Comparison of ENCODE assay signal across 8 cellular contexts in genomic region chrX:48003758-48004457, GRCh38. TPM values are rescaled to one million over a fixed set of nuclear protein-coding genes. Genes with fewer than 3 reads are reported as not detected.
A peak's percentile ranks its signal among the peaks of the same experiment; 100 is the strongest.
DNase-seq lines count a peak whose midpoint lies in the region; ATAC-seq lines count a peak whose summit lies in the region.

Gene ZNF182 (minus strand): TSS chrX:48003989. CDS start chrX:48002609, 1,380 bp downstream.

- H3K4me3 ChIP-seq in BLaER1 = peak within 1 kb of the TSS; percentile 76

- CTCF ChIA-PET in activated CD4-positive, alpha-beta T cell treated with anti-CD3 and anti-CD28 coated beads, Interleukin-2, amount 10 ng/mL, durations not matched to agents 7 days and 5 days (lab: Charles Lee) = no interaction called here

- peaks cover 18% of the 10 kb centered on the region for H3K36me3 ChIP-seq in BLaER1

- peaks cover 10% of the 10 kb centered on the region for H3K4me1 ChIP-seq in BLaER1

- peak within 1 kb of the TSS; percentile 82 for H3K27ac ChIP-seq in BLaER1

- POLR2A ChIA-PET in activated CD4-positive, alpha-beta T cell treated with anti-CD3 and anti-CD28 coated beads, Interleukin-2, amount 10 ng/mL, durations not matched to agents 7 days and 5 days (lab: Charles Lee) = no interaction called here

- H3K36me3 Mint-ChIP-seq in activated CD4-positive, alpha-beta T cell treated with anti-CD3 and anti-CD28 coated beads, Interleukin-2, amount 10 ng/mL, durations not matched to agents 7 days and 5 days (ENCODE audit: low read depth) = peaks cover 31% of the 10 kb centered on the region

- DNase-seq in NCI-H526 treated with DMSO at 0.1 percent for 48 hours (lab: John Stamatoyannopoulos, UW) = peak; percentile 71
- peak; percentile 93 for DNase-seq in activated CD4-positive, alpha-beta T cell treated with anti-CD3 and anti-CD28 coated beads, Interleukin-2, amount 10 ng/mL, durations not matched to agents 7 days and 5 days
- DNase-seq in cortex of kidney (lab: John Stamatoyannopoulos, UW) = peak; percentile 9
- DNase-seq in left lobe of liver (ENCODE audit: low spot score) = peak; percentile 92
- DNase-seq in stimulated activated CD4-positive, alpha-beta T cell treated with anti-CD3 and anti-CD28 coated beads, Interleukin-1b, Interleukin-23, amount 100 ng/mL, for 48 hours = peak; percentile 92

- peak; percentile 88 for ATAC-seq in GM19324 (IDR thresholded peaks at IDR 0.05; ENCODE audit: low FRiP score, unreplicated experiment)
- peak; percentile 80 for ATAC-seq in HG03457 (IDR thresholded peaks at IDR 0.05; ENCODE audit: unreplicated experiment)
- peak; percentile 97 for ATAC-seq in left lobe of liver

- H3K27me3 ChIP-seq in BLaER1 = peaks cover 13% of the 10 kb centered on the region; the same call in 1 of the 2 replicates

- peaks cover 12% of the 10 kb centered on the region for H3K9me3 ChIP-seq in BLaER1

- peak within 1 kb of the TSS; percentile 83 for H3K9ac ChIP-seq in BLaER1

- peak within 1 kb of the TSS; percentile 99 for H3K27ac Mint-ChIP-seq in activated CD4-positive, alpha-beta T cell treated with anti-CD3 and anti-CD28 coated beads, Interleukin-2, amount 10 ng/mL, durations not matched to agents 7 days and 5 days

- H3K4me1 Mint-ChIP-seq in activated CD4-positive, alpha-beta T cell treated with anti-CD3 and anti-CD28 coated beads, Interleukin-2, amount 10 ng/mL, durations not matched to agents 7 days and 5 days = peaks cover 26% of the 10 kb centered on the region

- H3K4me3 Mint-ChIP-seq in activated CD4-positive, alpha-beta T cell treated with anti-CD3 and anti-CD28 coated beads, Interleukin-2, amount 10 ng/mL, durations not matched to agents 7 days and 5 days = peak within 1 kb of the TSS; percentile 95

- no peaks in the 10 kb centered on the region for H4K20me1 ChIP-seq in BLaER1

- H3K9me3 Mint-ChIP-seq in activated CD4-positive, alpha-beta T cell treated with anti-CD3 and anti-CD28 coated beads, Interleukin-2, amount 10 ng/mL, durations not matched to agents 7 days and 5 days = peaks cover 3% of the 10 kb centered on the region

- peak within 1 kb of the TSS; percentile 72 for H3K4me2 ChIP-seq in BLaER1

- H3K27me3 Mint-ChIP-seq in activated CD4-positive, alpha-beta T cell treated with anti-CD3 and anti-CD28 coated beads, Interleukin-2, amount 10 ng/mL, durations not matched to agents 7 days and 5 days = no peaks in the 10 kb centered on the region

RNA-seq across cellular contexts. Expression of gene ZNF182, which starts in this region (rescaled TPM):
- 10 to 100 TPM; 10.5 to 12.3 TPM for total RNA-seq in activated CD4-positive, alpha-beta T cell treated with anti-CD3 and anti-CD28 coated beads, Interleukin-2, amount 10 ng/mL, durations not matched to agents 7 days and 5 days
- total RNA-seq in left lobe of liver = 2.2 TPM

Comparison
In these comparisons a context has a peak if more than half of its experiments do, and no peak if none do; other contexts are left out.
1. Peak in every context shown above with its lines: DNase-seq, ATAC-seq, H3K4me3 ChIP-seq and H3K27ac ChIP-seq.
2. DNase-seq: peak in every context shown above with its lines; median percentile 93 in activated CD4-positive, alpha-beta T cell treated with anti-CD3 and anti-CD28 coated beads, Interleukin-2, amount 10 ng/mL, durations not matched to agents 7 days and 5 days; 92 in left lobe of liver; 92 in stimulated activated CD4-positive, alpha-beta T cell treated with anti-CD3 and anti-CD28 coated beads, Interleukin-1b, Interleukin-23, amount 100 ng/mL, for 48 hours; 71 in NCI-H526 treated with DMSO at 0.1 percent for 48 hours; 9 in cortex of kidney.